Comparison of ENCODE assay signal across 2 cellular contexts in the genomic region with DNA sequence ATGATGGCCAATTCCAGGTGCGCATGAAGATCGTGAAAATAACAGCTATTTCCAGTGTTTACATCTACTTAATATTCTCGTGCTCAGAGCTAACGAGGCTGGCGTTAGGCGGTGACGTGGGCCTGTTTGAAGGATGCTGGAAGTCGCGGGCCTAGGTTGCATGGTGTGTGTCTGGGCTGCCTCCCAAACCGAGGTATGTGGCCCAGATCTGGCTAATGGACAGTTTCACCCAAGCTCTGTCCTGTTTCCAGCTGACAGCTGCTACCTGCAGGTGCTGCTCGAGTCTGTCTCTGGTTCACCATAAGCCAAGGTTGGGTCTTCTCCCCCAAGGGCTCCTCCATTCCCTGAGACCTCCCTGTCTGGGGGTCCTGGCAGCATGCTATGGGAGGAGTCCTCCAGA.
TF ChIP-seq lines count a peak whose summit lies in the region.

No MANE protein-coding gene starts in this region.

TF ChIP-seq in A549, 52 proteins besides CTCF, POLR2A, EP300 and RAD21 (continued from another document):
- TF ChIP-seq, protein P1, sequence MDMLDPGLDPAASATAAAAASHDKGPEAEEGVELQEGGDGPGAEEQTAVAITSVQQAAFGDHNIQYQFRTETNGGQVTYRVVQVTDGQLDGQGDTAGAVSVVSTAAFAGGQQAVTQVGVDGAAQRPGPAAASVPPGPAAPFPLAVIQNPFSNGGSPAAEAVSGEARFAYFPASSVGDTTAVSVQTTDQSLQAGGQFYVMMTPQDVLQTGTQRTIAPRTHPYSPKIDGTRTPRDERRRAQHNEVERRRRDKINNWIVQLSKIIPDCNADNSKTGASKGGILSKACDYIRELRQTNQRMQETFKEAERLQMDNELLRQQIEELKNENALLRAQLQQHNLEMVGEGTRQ (IDR thresholded peaks at IDR 0.05) = no peak
- TF ChIP-seq CBX8 (IDR thresholded peaks at IDR 0.05) (no peak), BHLHE40 (IDR thresholded peaks at IDR 0.05; ENCODE audit: low read depth, low read length) (no peak)
- TF ChIP-seq, protein P2, sequence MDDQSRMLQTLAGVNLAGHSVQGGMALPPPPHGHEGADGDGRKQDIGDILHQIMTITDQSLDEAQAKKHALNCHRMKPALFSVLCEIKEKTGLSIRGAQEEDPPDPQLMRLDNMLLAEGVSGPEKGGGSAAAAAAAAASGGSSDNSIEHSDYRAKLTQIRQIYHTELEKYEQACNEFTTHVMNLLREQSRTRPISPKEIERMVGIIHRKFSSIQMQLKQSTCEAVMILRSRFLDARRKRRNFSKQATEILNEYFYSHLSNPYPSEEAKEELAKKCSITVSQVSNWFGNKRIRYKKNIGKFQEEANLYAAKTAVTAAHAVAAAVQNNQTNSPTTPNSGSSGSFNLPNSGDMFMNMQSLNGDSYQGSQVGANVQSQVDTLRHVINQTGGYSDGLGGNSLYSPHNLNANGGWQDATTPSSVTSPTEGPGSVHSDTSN (IDR thresholded peaks at IDR 0.05) = no peak
TF ChIP-seq in A549: peak in this region for 0.

TF ChIP-seq in WTC11, 78 proteins besides CTCF, POLR2A, EP300 and RAD21 (continued from another document):
- TF ChIP-seq, protein P3, sequence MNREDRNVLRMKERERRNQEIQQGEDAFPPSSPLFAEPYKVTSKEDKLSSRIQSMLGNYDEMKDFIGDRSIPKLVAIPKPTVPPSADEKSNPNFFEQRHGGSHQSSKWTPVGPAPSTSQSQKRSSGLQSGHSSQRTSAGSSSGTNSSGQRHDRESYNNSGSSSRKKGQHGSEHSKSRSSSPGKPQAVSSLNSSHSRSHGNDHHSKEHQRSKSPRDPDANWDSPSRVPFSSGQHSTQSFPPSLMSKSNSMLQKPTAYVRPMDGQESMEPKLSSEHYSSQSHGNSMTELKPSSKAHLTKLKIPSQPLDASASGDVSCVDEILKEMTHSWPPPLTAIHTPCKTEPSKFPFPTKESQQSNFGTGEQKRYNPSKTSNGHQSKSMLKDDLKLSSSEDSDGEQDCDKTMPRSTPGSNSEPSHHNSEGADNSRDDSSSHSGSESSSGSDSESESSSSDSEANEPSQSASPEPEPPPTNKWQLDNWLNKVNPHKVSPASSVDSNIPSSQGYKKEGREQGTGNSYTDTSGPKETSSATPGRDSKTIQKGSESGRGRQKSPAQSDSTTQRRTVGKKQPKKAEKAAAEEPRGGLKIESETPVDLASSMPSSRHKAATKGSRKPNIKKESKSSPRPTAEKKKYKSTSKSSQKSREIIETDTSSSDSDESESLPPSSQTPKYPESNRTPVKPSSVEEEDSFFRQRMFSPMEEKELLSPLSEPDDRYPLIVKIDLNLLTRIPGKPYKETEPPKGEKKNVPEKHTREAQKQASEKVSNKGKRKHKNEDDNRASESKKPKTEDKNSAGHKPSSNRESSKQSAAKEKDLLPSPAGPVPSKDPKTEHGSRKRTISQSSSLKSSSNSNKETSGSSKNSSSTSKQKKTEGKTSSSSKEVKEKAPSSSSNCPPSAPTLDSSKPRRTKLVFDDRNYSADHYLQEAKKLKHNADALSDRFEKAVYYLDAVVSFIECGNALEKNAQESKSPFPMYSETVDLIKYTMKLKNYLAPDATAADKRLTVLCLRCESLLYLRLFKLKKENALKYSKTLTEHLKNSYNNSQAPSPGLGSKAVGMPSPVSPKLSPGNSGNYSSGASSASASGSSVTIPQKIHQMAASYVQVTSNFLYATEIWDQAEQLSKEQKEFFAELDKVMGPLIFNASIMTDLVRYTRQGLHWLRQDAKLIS (CRISPR knock-in tag; IDR thresholded peaks at IDR 0.05; ENCODE audit: borderline replicate concordance) = no peak
- TF ChIP-seq ZNF263 (CRISPR knock-in tag; IDR thresholded peaks at IDR 0.05; ENCODE audit: low read depth) = no peak
- TF ChIP-seq TEAD4 (CRISPR knock-in tag; IDR thresholded peaks at IDR 0.05) = no peak
- no peak for TF ChIP-seq GABPB1 (CRISPR knock-in tag; IDR thresholded peaks at IDR 0.05)
- no peak for TF ChIP-seq ZNF232 (CRISPR knock-in tag; IDR thresholded peaks at IDR 0.05)
- no peak for TF ChIP-seq EMX1 (CRISPR knock-in tag; IDR thresholded peaks at IDR 0.05)
- TF ChIP-seq, protein P4, sequence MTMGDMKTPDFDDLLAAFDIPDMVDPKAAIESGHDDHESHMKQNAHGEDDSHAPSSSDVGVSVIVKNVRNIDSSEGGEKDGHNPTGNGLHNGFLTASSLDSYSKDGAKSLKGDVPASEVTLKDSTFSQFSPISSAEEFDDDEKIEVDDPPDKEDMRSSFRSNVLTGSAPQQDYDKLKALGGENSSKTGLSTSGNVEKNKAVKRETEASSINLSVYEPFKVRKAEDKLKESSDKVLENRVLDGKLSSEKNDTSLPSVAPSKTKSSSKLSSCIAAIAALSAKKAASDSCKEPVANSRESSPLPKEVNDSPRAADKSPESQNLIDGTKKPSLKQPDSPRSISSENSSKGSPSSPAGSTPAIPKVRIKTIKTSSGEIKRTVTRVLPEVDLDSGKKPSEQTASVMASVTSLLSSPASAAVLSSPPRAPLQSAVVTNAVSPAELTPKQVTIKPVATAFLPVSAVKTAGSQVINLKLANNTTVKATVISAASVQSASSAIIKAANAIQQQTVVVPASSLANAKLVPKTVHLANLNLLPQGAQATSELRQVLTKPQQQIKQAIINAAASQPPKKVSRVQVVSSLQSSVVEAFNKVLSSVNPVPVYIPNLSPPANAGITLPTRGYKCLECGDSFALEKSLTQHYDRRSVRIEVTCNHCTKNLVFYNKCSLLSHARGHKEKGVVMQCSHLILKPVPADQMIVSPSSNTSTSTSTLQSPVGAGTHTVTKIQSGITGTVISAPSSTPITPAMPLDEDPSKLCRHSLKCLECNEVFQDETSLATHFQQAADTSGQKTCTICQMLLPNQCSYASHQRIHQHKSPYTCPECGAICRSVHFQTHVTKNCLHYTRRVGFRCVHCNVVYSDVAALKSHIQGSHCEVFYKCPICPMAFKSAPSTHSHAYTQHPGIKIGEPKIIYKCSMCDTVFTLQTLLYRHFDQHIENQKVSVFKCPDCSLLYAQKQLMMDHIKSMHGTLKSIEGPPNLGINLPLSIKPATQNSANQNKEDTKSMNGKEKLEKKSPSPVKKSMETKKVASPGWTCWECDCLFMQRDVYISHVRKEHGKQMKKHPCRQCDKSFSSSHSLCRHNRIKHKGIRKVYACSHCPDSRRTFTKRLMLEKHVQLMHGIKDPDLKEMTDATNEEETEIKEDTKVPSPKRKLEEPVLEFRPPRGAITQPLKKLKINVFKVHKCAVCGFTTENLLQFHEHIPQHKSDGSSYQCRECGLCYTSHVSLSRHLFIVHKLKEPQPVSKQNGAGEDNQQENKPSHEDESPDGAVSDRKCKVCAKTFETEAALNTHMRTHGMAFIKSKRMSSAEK (CRISPR knock-in tag; IDR thresholded peaks at IDR 0.05; ENCODE audit: borderline replicate concordance) = no peak
- TF ChIP-seq NR3C1 (CRISPR knock-in tag; conservative IDR thresholded peaks at IDR 0.05; ENCODE audit: low read depth) = no peak
- no peak for TF ChIP-seq SMAD4 (CRISPR knock-in tag; IDR thresholded peaks at IDR 0.05)
TF ChIP-seq in WTC11: peak in this region for 0.
